Comparison of ENCODE assay signal across 1 cellular context in the genomic region with DNA sequence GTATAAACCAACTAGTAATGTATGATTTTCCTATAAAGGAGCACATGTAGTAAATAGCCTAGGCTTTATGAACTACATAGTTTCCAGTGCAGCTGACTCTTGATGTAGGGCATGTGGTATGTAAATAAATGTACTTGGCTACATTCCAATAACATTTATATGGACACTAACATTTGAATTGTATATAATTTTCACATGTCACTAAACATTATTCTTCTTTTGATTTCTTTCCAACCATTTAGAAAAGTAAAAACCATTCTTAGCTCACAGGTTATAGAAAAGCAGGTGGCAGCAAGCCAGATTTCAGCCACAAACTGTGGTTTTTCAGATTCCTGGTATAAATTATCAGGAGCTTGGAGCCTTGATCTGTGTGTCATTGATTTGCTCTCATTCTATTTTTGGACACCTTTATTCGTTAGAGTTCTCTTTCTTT.
TF ChIP-seq lines count a peak whose summit lies in the region.

No MANE protein-coding gene starts in this region.

TF ChIP-seq in HepG2, 621 proteins besides CTCF, POLR2A, EP300 and RAD21 (continued from another document):
- TF ChIP-seq, protein P1, sequence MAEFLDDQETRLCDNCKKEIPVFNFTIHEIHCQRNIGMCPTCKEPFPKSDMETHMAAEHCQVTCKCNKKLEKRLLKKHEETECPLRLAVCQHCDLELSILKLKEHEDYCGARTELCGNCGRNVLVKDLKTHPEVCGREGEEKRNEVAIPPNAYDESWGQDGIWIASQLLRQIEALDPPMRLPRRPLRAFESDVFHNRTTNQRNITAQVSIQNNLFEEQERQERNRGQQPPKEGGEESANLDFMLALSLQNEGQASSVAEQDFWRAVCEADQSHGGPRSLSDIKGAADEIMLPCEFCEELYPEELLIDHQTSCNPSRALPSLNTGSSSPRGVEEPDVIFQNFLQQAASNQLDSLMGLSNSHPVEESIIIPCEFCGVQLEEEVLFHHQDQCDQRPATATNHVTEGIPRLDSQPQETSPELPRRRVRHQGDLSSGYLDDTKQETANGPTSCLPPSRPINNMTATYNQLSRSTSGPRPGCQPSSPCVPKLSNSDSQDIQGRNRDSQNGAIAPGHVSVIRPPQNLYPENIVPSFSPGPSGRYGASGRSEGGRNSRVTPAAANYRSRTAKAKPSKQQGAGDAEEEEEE (CRISPR knock-in tag; IDR thresholded peaks at IDR 0.05; ENCODE audit: borderline replicate concordance): no peak
- TF ChIP-seq ZNF891 (CRISPR knock-in tag; IDR thresholded peaks at IDR 0.05): no peak
